In the genomic region with DNA sequence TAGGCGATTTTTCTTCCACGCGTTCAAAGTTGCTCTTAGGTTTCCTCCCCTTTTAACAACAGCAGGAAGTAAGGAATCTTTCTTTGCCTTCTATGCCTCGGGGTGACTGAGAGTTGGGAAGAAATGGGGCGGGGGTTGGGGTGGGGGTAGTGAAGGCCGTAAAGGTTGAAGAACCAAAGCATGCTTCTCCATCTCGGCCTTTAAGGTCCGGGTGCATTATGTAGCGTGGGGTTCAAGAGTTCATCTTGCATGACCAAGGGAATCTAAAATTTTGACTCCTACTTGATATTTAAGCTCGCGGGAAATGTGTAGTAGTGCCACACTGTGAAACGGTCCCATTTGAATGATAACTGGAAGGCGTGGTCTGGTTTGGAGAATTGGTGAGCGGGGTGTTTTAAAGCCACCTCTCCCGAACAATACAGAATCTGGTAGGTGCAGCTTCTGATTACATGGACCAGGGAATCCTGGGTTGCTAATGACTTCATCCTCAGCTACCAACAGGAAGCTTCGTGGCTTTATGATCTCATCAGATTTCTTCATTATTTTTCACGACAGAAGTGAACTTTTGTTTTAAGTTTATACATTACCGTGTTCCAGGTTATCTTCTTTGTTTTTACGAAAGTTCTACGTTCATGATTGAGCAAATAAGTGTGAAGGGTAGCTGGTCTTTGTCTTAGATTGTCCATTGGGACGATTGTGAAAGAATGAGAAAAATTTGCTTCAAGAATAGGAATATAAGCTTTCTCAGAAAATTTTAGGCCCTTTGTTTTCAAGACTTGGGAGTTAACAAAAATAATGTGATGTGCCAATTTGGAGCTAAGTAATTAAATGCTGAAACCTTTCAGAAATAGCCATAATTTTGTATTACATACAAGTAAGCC, we compare ENCODE assay signal across 8 cellular contexts. TPM values are rescaled to one million over a fixed set of nuclear protein-coding genes. Genes with fewer than 3 reads are reported as not detected.
DNase-seq lines count a peak whose midpoint lies in the region; ATAC-seq, FAIRE-seq and TF ChIP-seq lines count a peak whose summit lies in the region.

No MANE protein-coding gene starts in this region.

- H3K9me3 ChIP-seq in left lung: no peaks in the 10 kb centered on the region

- no peaks in the 10 kb centered on the region for H3K27me3 ChIP-seq in dorsolateral prefrontal cortex
- no peaks in the 10 kb centered on the region for H3K27me3 ChIP-seq in left lung

- FAIRE-seq in GM18507 (lab: Jason Lieb, UNC): peak; percentile 83

- H3K4me1 ChIP-seq in left lung: peaks cover 8 to 24% of the 10 kb centered on the region in 2 donors

- H3K36me3 ChIP-seq in left lung: no peaks in the 10 kb centered on the region

- H3K4me3 ChIP-seq in dorsolateral prefrontal cortex (peak overlapping the region; percentile 60 to 96 (median 90)), left lung (peak overlapping the region; percentile 88 to 96)

- TF ChIP-seq CTCF in dorsolateral prefrontal cortex (IDR thresholded peaks at IDR 0.05 in 54 of 56, conservative IDR thresholded peaks at IDR 0.05 in 2 of 56; ENCODE audit: low read depth in 1 of 56, partially characterized antibody in 56 of 56) (no peak), left lung (IDR thresholded peaks at IDR 0.05) (no peak)

- H3K27ac ChIP-seq in dorsolateral prefrontal cortex (peak overlapping the region in 53 of 59 donors; percentile 32 to 98 (median 91)), left lung (peak overlapping the region; percentile 94 to 95)

- DNase-seq in AG20443 (ENCODE audit: low spot score) (peak; percentile 66), GM18507 (ENCODE audit: extremely low spot score, insufficient read length, low read depth) (no peak), NCI-H1436 (lab: John Stamatoyannopoulos, UW) (peak; percentile 54), SW 1271 (lab: John Stamatoyannopoulos, UW) (peak; percentile 66 to 92), dorsolateral prefrontal cortex (peak in 3 of 10 donors; percentile 8 to 28 (median 11)), left lung (no peak)
- peak; percentile 27 for DNase-seq in stimulated activated naive CD8-positive, alpha-beta T cell treated with anti-CD3 and anti-CD28 coated beads, Interleukin-15, Interleukin-2, amounts not matched to agents 100 U/mL and 50 U/mL, for 24 hours

- intact Hi-C loops in dorsolateral prefrontal cortex (cut with DNase I): loop anchor here (2.0 to 10.0 kb wide), 4 partner anchors 61 to 361 kb away; partner anchors contain the start of genes TCP11L1 (in 2 of the 2) and HIPK3 (in 1 of the 2)
- intact Hi-C loops in left lung (cut with DNase I): no loop called here

- peak; percentile 70 for ATAC-seq in left lung
- ATAC-seq in stimulated activated naive CD8-positive, alpha-beta T cell treated with anti-CD3 and anti-CD28 coated beads, Interleukin-15, Interleukin-2, amounts not matched to agents 100 U/mL and 50 U/mL, for 24 hours: peak; percentile 48
- no peak for ATAC-seq in GM18520 (IDR thresholded peaks at IDR 0.05; ENCODE audit: unreplicated experiment)

RNA-seq across cellular contexts. Expression of gene QSER1, which starts 1.6 kb away (rescaled TPM):
- 10 to 100 TPM; 31.1 to 56.7 (median 40.8) TPM for total RNA-seq in dorsolateral prefrontal cortex
- total RNA-seq in left lung: 10 to 100 TPM; 23.4 to 24.6 TPM

Comparison
In these comparisons a context has a peak if more than half of its experiments do, and no peak if none do; other contexts are left out.
1. DNase-seq: peak in AG20443 (single experiment), NCI-H1436 (single experiment), SW 1271 (2 of 2) and stimulated activated naive CD8-positive, alpha-beta T cell treated with anti-CD3 and anti-CD28 coated beads, Interleukin-15, Interleukin-2, amounts not matched to agents 100 U/mL and 50 U/mL, for 24 hours (single experiment); none in GM18507 (single experiment) and left lung (0 of 2).
2. intact Hi-C loops: an anchor here in dorsolateral prefrontal cortex (2.0 to 10.0 kb wide); none called in left lung.